Comparison of ENCODE assay signal across 1 cellular context in genomic region chr5:77644443-77645157, GRCh38.
TF ChIP-seq lines count a peak whose summit lies in the region.

No MANE protein-coding gene starts in this region.

TF ChIP-seq in HepG2, 621 proteins besides CTCF, POLR2A, EP300 and RAD21 (continued from another document):
- TF ChIP-seq ZNF800 (CRISPR knock-in tag; IDR thresholded peaks at IDR 0.05) (no peak), ATF1 (CRISPR knock-in tag; IDR thresholded peaks at IDR 0.05) (no peak), ZNF570 (CRISPR knock-in tag; IDR thresholded peaks at IDR 0.05; ENCODE audit: borderline replicate concordance) (no peak), PCBP2 (optimal IDR thresholded peaks at IDR 0.05; ENCODE audit: low read depth, low read length, poor library complexity, severe bottlenecking) (peak; percentile 86), PHB2 (IDR thresholded peaks at IDR 0.05; ENCODE audit: partially characterized antibody) (no peak), ZNF512 (CRISPR knock-in tag; IDR thresholded peaks at IDR 0.05) (peak; percentile 86; the same call in 1 of the 2 replicates), CBX2 (IDR thresholded peaks at IDR 0.05; ENCODE audit: low read depth, low read length) (0 out of 2 replicates have a peak, but pooled peaks have one; percentile 60), CBX2 (CRISPR knock-in tag; IDR thresholded peaks at IDR 0.05; ENCODE audit: low read depth) (no peak), ZNF451 (CRISPR knock-in tag; IDR thresholded peaks at IDR 0.05) (no peak), ZNF354B (CRISPR knock-in tag; IDR thresholded peaks at IDR 0.05) (no peak), EZH2 (conservative IDR thresholded peaks at IDR 0.05; ENCODE audit: low read depth, low read length) (peak; percentile 51)
